In the genomic region with DNA sequence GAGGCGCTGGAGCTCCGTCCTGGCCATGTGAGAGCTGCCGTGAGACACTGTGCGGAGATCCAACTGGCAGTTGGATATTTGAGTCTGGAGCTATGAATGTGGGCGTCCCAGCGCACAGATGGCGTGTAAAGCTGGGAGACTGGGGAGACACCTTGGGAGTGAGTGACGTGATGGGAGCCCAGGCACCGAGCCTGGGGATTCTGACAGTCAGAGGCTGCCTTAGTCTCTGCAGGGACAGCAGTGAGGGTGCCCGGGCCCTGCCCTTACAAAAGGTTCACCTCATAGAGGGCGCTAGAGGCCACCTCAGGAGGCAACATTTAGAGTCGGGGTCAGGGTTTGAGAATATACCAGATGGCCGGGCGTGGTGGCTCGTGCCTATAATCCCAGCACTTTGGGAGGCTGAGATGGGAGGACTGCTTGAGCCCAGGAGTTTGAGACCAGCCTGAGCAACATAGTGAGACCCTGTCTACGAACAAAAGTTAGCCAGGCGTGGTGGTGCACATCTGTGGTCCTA, we compare ENCODE assay signal across 11 cellular contexts.
DNase-seq lines count a peak whose midpoint lies in the region; TF ChIP-seq lines count a peak whose summit lies in the region.
"Had no signal": no experiment of that assay in that cellular context is flagged by ENCODE, and none has a peak within 500 bp of the region (broad histone marks: within the 10 kb centered on the region; RNA-seq: fewer than 3 reads in every experiment).

No MANE protein-coding gene starts in this region.

- no peak overlapping the region for H3K4me2 ChIP-seq in neural progenitor cell

- H3K9ac ChIP-seq in neural progenitor cell = no peak overlapping the region

- DNase-seq in DMS 273 (lab: John Stamatoyannopoulos, UW; ENCODE audit: unreplicated experiment) (peak; percentile 96), HuH-7 (ENCODE audit: low spot score) (peak; percentile 66), neural progenitor cell (ENCODE audit: low spot score) (peak; percentile 34), NCI-H187 treated with DMSO at 0.1 percent for 48 hours (lab: John Stamatoyannopoulos, UW) (no peak)
- DNase-seq in activated effector memory CD4-positive, alpha-beta T cell treated with Interleukin-2 at 50 U/mL for 16 hours = no peak
- no peak for DNase-seq in stimulated activated CD4-positive, alpha-beta T cell treated with anti-CD3 and anti-CD28 coated beads, Interleukin-4, amount 100 ng/mL, for 4 hours
- DNase-seq: DMS79 treated with DMSO at 0.1 percent for 48 hours, NCI-H510A treated with DMSO at 0.1 percent for 48 hours had no signal

- no peaks in the 10 kb centered on the region for H3K9me3 ChIP-seq in neural progenitor cell (ENCODE audit: low read depth)
- H3K9me3 ChIP-seq: prostate gland had no signal

- peaks cover 18% of the 10 kb centered on the region for H3K4me1 ChIP-seq in neural progenitor cell

- H3K79me2 ChIP-seq in neural progenitor cell (ENCODE audit: low read depth) = no peaks in the 10 kb centered on the region

- H3K4me1 Mint-ChIP-seq in brain (peaks cover 62% of the 10 kb centered on the region), neural progenitor cell (peaks cover 29% of the 10 kb centered on the region)

- H3K27ac Mint-ChIP-seq in brain (peak overlapping the region; percentile 12 to 96 (median 71)), neural progenitor cell (no peak overlapping the region)

- H3K9me3 Mint-ChIP-seq in brain = peaks cover 0 to 4% (median 0%) of the 10 kb centered on the region in 5 experiments
- H3K9me3 Mint-ChIP-seq in neural progenitor cell = no peaks in the 10 kb centered on the region

- no peak overlapping the region for H2AFZ ChIP-seq in neural progenitor cell (replicated peaks)

- H3K27me3 Mint-ChIP-seq in brain = peaks cover 2% of the 10 kb centered on the region
- H3K27me3 Mint-ChIP-seq in neural progenitor cell (ENCODE audit: insufficient read depth, low read depth) = peaks cover 14% of the 10 kb centered on the region

- peak in 1 of 2 experiments; percentile 38 for TF ChIP-seq CTCF in brain (conservative IDR thresholded peaks at IDR 0.05)
- peak; percentile 21 for TF ChIP-seq CTCF in neural progenitor cell (IDR thresholded peaks at IDR 0.05)

- H3K4me3 ChIP-seq in neural progenitor cell = no peak overlapping the region
- H3K4me3 ChIP-seq: prostate gland had no signal

- H3K36me3 ChIP-seq in neural progenitor cell = no peaks in the 10 kb centered on the region
- H3K36me3 ChIP-seq: prostate gland had no signal

- peaks cover 27% of the 10 kb centered on the region for H3F3A ChIP-seq in neural progenitor cell (ENCODE audit: low read depth)

- H3K36me3 Mint-ChIP-seq in brain (no peaks in the 10 kb centered on the region), neural progenitor cell (no peaks in the 10 kb centered on the region)

- H4K20me1 ChIP-seq in neural progenitor cell (ENCODE audit: low read depth) = peaks cover 24% of the 10 kb centered on the region

- no peak overlapping the region for H3K27ac ChIP-seq in neural progenitor cell
- H3K27ac ChIP-seq: HL-60, prostate gland had no signal

- H3K27me3 ChIP-seq in neural progenitor cell = no peaks in the 10 kb centered on the region

- H3K4me3 Mint-ChIP-seq in brain = peak overlapping the region in 2 of 5 experiments; percentile 13 to 56
- no peak overlapping the region for H3K4me3 Mint-ChIP-seq in neural progenitor cell

Comparison
In these comparisons a context has a peak if more than half of its experiments do, and no peak if none do; other contexts are left out.
1. DNase-seq: peak in DMS 273 (single experiment), HuH-7 (single experiment) and neural progenitor cell (single experiment); none in NCI-H187 treated with DMSO at 0.1 percent for 48 hours (single experiment), activated effector memory CD4-positive, alpha-beta T cell treated with Interleukin-2 at 50 U/mL for 16 hours (single experiment) and stimulated activated CD4-positive, alpha-beta T cell treated with anti-CD3 and anti-CD28 coated beads, Interleukin-4, amount 100 ng/mL, for 4 hours (0 of 2).